In the genomic region with DNA sequence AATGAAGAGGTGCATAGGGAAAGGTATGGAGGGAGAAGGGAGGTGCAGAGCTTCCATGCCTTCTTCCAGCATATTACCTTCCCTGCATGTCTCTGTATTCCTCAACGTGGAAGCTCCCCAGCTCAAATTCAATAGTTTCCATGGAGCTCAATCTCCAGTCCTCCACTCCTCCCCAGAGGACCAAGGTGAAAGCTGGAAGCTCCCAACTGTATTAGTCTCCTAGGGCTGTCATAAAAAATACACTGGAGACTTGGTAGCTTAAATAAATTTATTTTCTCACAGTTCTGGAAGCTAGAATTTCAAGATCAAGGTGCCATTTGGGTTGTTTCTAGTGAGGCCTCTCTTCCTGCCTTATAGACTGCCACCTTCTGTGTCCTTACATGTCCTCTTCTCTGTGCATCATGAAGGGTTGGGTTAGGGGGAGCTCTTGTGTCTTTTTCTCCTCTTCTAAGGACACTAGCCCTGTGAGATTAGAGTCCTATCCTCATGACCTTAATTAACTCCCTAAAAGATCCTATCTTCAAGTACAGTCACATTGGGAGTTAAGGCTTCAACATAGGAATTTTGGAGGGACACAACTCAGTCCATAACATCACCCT, we compare ENCODE assay signal across 1 cellular context.
TF ChIP-seq lines count a peak whose summit lies in the region.

No MANE protein-coding gene starts in this region.

TF ChIP-seq in IMR-90, 13 proteins besides CTCF, POLR2A, EP300 and RAD21:
- no peak for TF ChIP-seq MAZ (IDR thresholded peaks at IDR 0.05; ENCODE audit: borderline replicate concordance, low read depth, low read length)
- no peak for TF ChIP-seq NFE2L2 (IDR thresholded peaks at IDR 0.05; ENCODE audit: low read depth, low read length)
- TF ChIP-seq SMC3 (IDR thresholded peaks at IDR 0.05; ENCODE audit: low read depth, low read length) = no peak
- no peak for TF ChIP-seq ELK1 (IDR thresholded peaks at IDR 0.05; ENCODE audit: borderline replicate concordance, low read depth, low read length)
- no peak for TF ChIP-seq RCOR1 (IDR thresholded peaks at IDR 0.05; ENCODE audit: insufficient replicate concordance, low read length)
- no peak for TF ChIP-seq MXI1 (IDR thresholded peaks at IDR 0.05; ENCODE audit: borderline replicate concordance, low read depth, low read length)
- TF ChIP-seq, protein P1, sequence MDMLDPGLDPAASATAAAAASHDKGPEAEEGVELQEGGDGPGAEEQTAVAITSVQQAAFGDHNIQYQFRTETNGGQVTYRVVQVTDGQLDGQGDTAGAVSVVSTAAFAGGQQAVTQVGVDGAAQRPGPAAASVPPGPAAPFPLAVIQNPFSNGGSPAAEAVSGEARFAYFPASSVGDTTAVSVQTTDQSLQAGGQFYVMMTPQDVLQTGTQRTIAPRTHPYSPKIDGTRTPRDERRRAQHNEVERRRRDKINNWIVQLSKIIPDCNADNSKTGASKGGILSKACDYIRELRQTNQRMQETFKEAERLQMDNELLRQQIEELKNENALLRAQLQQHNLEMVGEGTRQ (IDR thresholded peaks at IDR 0.05; ENCODE audit: low read depth, low read length) = no peak
- TF ChIP-seq RFX5 (IDR thresholded peaks at IDR 0.05; ENCODE audit: low read depth, low read length) = no peak
- TF ChIP-seq MAFK (IDR thresholded peaks at IDR 0.05; ENCODE audit: low read depth, low read length) = no peak
- TF ChIP-seq CEBPB (IDR thresholded peaks at IDR 0.05; ENCODE audit: low read depth, low read length) = no peak
- no peak for TF ChIP-seq BHLHE40 (IDR thresholded peaks at IDR 0.05; ENCODE audit: low read depth, low read length)
- TF ChIP-seq CHD1 (IDR thresholded peaks at IDR 0.05; ENCODE audit: low read depth, low read length) = no peak
- no peak for TF ChIP-seq FOS (IDR thresholded peaks at IDR 0.05; ENCODE audit: low read depth, low read length)
